ENCODE assay signal across 10 cellular contexts in genomic region chr18:34494359-34494696, GRCh38.
DNase-seq lines count a peak whose midpoint lies in the region; ATAC-seq, FAIRE-seq and TF ChIP-seq lines count a peak whose summit lies in the region.
"Had no signal": no experiment of that assay in that cellular context is flagged by ENCODE, and none has a peak within 500 bp of the region (broad histone marks: within the 10 kb centered on the region; RNA-seq: fewer than 3 reads in every experiment).

No MANE protein-coding gene starts in this region.

- TF ChIP-seq POLR2A in stomach (IDR thresholded peaks at IDR 0.05) (no peak), GM12891 (IDR thresholded peaks at IDR 0.05; ENCODE audit: low read depth, low read length) (no peak)

- H3K27ac ChIP-seq in HUES64 (ENCODE audit: low read depth, low read length): no peak overlapping the region; the same call in 1 of the 2 replicates
- no peak overlapping the region for H3K27ac ChIP-seq in iPS-20b (ENCODE audit: low read length)
- peak overlapping the region in 2 of 5 donors; percentile 79 to 81 for H3K27ac ChIP-seq in stomach

- H3K4me3 ChIP-seq in HUES64 (ENCODE audit: low read length): peak overlapping the region; percentile 74
- H3K4me3 ChIP-seq in iPS-20b (ENCODE audit: low read length): peak overlapping the region; percentile 82
- H3K4me3 ChIP-seq in stomach: peak overlapping the region; percentile 46 to 61 (median 50)

- no peak for ATAC-seq in GM18873 (IDR thresholded peaks at IDR 0.05; ENCODE audit: low FRiP score, unreplicated experiment)
- no peak for ATAC-seq in activated CD4-positive, CD25-positive, alpha-beta regulatory T cell treated with anti-CD3 and anti-CD28 coated beads, Interleukin-2, amount 50 U/mL, for 24 hours
- ATAC-seq in activated T-helper 17 cell treated with anti-CD3 and anti-CD28 coated beads, Interleukin-2, amount 50 U/mL, for 72 hours (replicated peaks): no peak

- H3K27ac Mint-ChIP-seq in brain: peak overlapping the region in 4 of 5 experiments; percentile 63 to 92 (median 80)
- no peak overlapping the region for H3K27ac Mint-ChIP-seq in activated T-helper 17 cell treated with anti-CD3 and anti-CD28 coated beads, Interleukin-2, amount 50 U/mL, for 72 hours
- H3K27ac Mint-ChIP-seq: T-helper 1 cell treated with Interleukin-12 subunit alpha and Interleukin-12 subunit beta and Interleukin-4 antibody, amounts not matched to agents 30 μg/mL and 1 μg/mL, for 36 hours had no signal

- intact Hi-C loops in stomach (cut with DNase I; ENCODE audit: low total_unique reads): no loop called here

- H3K9me3 ChIP-seq in HUES64 (ENCODE audit: insufficient read depth, low read depth, low read length): no peaks in the 10 kb centered on the region
- H3K9me3 ChIP-seq in iPS-20b (ENCODE audit: insufficient read depth, low read depth, low read length): no peaks in the 10 kb centered on the region
- no peaks in the 10 kb centered on the region for H3K9me3 ChIP-seq in stomach
- H3K9me3 ChIP-seq: adrenal gland had no signal

- 3% methylated on average over 11 of the region's 16 CpGs for WGBS in HUES64
- 6 to 12% (median 7%) methylated on average over 12 to 16 of the region's 16 CpGs for WGBS in stomach, 5 donors

- H3K27me3 ChIP-seq in HUES64 (ENCODE audit: insufficient read depth, low read length): peaks cover 14% of the 10 kb centered on the region; the same call in 1 of the 2 replicates
- peaks cover 14% of the 10 kb centered on the region for H3K27me3 ChIP-seq in iPS-20b (ENCODE audit: insufficient read depth, low read length)
- H3K27me3 ChIP-seq in stomach: peaks cover 0 to 40% (median 16%) of the 10 kb centered on the region in 3 donors

- FAIRE-seq in GM12891 (lab: Jason Lieb, UNC): no peak

- peaks cover 55% of the 10 kb centered on the region for H3K27me3 Mint-ChIP-seq in brain
- H3K27me3 Mint-ChIP-seq in activated T-helper 17 cell treated with anti-CD3 and anti-CD28 coated beads, Interleukin-2, amount 50 U/mL, for 72 hours: peaks cover 22% of the 10 kb centered on the region

- H3K9me3 Mint-ChIP-seq in brain: peaks cover 0 to 4% (median 0%) of the 10 kb centered on the region in 5 experiments
- H3K9me3 Mint-ChIP-seq in activated T-helper 17 cell treated with anti-CD3 and anti-CD28 coated beads, Interleukin-2, amount 50 U/mL, for 72 hours: no peaks in the 10 kb centered on the region
- H3K9me3 Mint-ChIP-seq: T-helper 1 cell treated with Interleukin-12 subunit alpha and Interleukin-12 subunit beta and Interleukin-4 antibody, amounts not matched to agents 30 μg/mL and 1 μg/mL, for 36 hours had no signal

- peaks cover 4% of the 10 kb centered on the region for H3K36me3 Mint-ChIP-seq in brain
- H3K36me3 Mint-ChIP-seq in activated T-helper 17 cell treated with anti-CD3 and anti-CD28 coated beads, Interleukin-2, amount 50 U/mL, for 72 hours (ENCODE audit: low read depth): no peaks in the 10 kb centered on the region

- no peak for TF ChIP-seq CTCF in brain (conservative IDR thresholded peaks at IDR 0.05)
- TF ChIP-seq CTCF in stomach (IDR thresholded peaks at IDR 0.05): no peak

- DNase-seq in stomach: no peak
- no peak for DNase-seq in GM12891 (ENCODE audit: insufficient read length, low spot score)

- peak overlapping the region; percentile 84 to 96 (median 92) for H3K4me3 Mint-ChIP-seq in brain
- H3K4me3 Mint-ChIP-seq in activated T-helper 17 cell treated with anti-CD3 and anti-CD28 coated beads, Interleukin-2, amount 50 U/mL, for 72 hours: no peak overlapping the region
- H3K4me3 Mint-ChIP-seq: T-helper 1 cell treated with Interleukin-12 subunit alpha and Interleukin-12 subunit beta and Interleukin-4 antibody, amounts not matched to agents 30 μg/mL and 1 μg/mL, for 36 hours had no signal

- H3K4me1 Mint-ChIP-seq in brain: peaks cover 28% of the 10 kb centered on the region
- no peaks in the 10 kb centered on the region for H3K4me1 Mint-ChIP-seq in activated T-helper 17 cell treated with anti-CD3 and anti-CD28 coated beads, Interleukin-2, amount 50 U/mL, for 72 hours

- H3K9ac ChIP-seq in HUES64 (ENCODE audit: low read depth, low read length) (no peak overlapping the region), iPS-20b (ENCODE audit: low read depth, low read length) (no peak overlapping the region)

- no peak for TF ChIP-seq EP300 in stomach (IDR thresholded peaks at IDR 0.05)

- H3K4me1 ChIP-seq in HUES64 (ENCODE audit: insufficient read depth, low read length): peaks cover 37% of the 10 kb centered on the region
- peaks cover 32% of the 10 kb centered on the region for H3K4me1 ChIP-seq in iPS-20b (ENCODE audit: insufficient read depth, low read length)
- peaks cover 5 to 23% (median 14%) of the 10 kb centered on the region in 4 donors for H3K4me1 ChIP-seq in stomach
- H3K4me1 ChIP-seq: adrenal gland had no signal

- H3K36me3 ChIP-seq in HUES64 (ENCODE audit: insufficient read depth, low read length) (no peaks in the 10 kb centered on the region), iPS-20b (ENCODE audit: insufficient read depth, low read depth, low read length) (no peaks in the 10 kb centered on the region), stomach (no peaks in the 10 kb centered on the region)
- H3K36me3 ChIP-seq: adrenal gland had no signal

TF ChIP-seq in GM12891, 5 proteins besides CTCF, POLR2A, EP300 and RAD21:
- no peak for TF ChIP-seq POLR2AphosphoS5 (IDR thresholded peaks at IDR 0.05; ENCODE audit: low read depth, low read length)
- no peak for TF ChIP-seq POU2F2 (IDR thresholded peaks at IDR 0.05; ENCODE audit: low read depth, low read length)
- TF ChIP-seq SPI1 (IDR thresholded peaks at IDR 0.05; ENCODE audit: low read depth, low read length): no peak
- TF ChIP-seq TAF1 (IDR thresholded peaks at IDR 0.05; ENCODE audit: low read depth, low read length): no peak
- no peak for TF ChIP-seq PAX5 (IDR thresholded peaks at IDR 0.05; ENCODE audit: insufficient read depth, low read length, severe bottlenecking)
